In the genomic region with DNA sequence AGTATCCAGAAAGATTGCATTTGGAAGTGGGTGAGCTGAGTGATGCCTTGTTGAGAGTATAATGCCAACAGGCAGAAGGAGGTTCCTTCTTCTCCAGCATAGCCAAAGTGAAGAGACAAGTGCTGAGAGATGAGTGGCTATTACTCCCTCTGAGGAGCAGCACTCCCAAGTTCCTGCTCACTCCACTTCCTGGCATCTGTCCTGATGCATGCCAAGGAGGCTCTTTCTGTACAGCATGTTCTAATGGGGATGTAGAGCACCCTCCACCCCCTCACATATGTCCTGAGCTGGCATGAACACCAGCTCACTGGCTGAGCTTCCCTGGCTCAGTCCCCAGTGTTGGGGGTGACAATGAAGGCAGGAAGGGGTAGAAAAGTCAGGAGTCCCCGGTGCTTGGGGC, we compare ENCODE assay signal across 19 cellular contexts. TPM values are rescaled to one million over a fixed set of nuclear protein-coding genes. Genes with fewer than 3 reads are reported as not detected.
DNase-seq lines count a peak whose midpoint lies in the region; ATAC-seq and TF ChIP-seq lines count a peak whose summit lies in the region.
"Had no signal": no experiment of that assay in that cellular context is flagged by ENCODE, and none has a peak within 500 bp of the region (broad histone marks: within the 10 kb centered on the region; RNA-seq: fewer than 3 reads in every experiment).

No MANE protein-coding gene starts in this region.

- H3K9me3 ChIP-seq in thyroid gland: no peaks in the 10 kb centered on the region
- H3K9me3 ChIP-seq: BE2C; BLaER1 treated with 17β-estradiol and CSF1 and Interleukin-3, amounts not matched to agents 10 nM and 100 nM had no signal

- intact Hi-C loops in thyroid gland (cut with DNase I): no loop called here

- WGBS in thyroid gland, 2 donors: 81 to 100% methylated on average over 1 of the region's 1 CpG

- no peaks in the 10 kb centered on the region for H3K36me3 ChIP-seq in thyroid gland
- H3K36me3 ChIP-seq: BE2C; BLaER1 treated with 17β-estradiol and CSF1 and Interleukin-3, amounts not matched to agents 10 nM and 100 nM had no signal

- H3K4me1 ChIP-seq in thyroid gland: no peaks in the 10 kb centered on the region
- H3K4me1 ChIP-seq: BE2C; BLaER1 treated with 17β-estradiol and CSF1 and Interleukin-3, amounts not matched to agents 10 nM and 100 nM had no signal

- TF ChIP-seq CTCF in thyroid gland (IDR thresholded peaks at IDR 0.05): no peak

- no peaks in the 10 kb centered on the region for H3K27me3 ChIP-seq in thyroid gland
- H3K27me3 ChIP-seq: BE2C; BLaER1 treated with 17β-estradiol and CSF1 and Interleukin-3, amounts not matched to agents 10 nM and 100 nM had no signal

- no peak overlapping the region for H3K27ac ChIP-seq in thyroid gland
- H3K27ac ChIP-seq: 22Rv1; BLaER1 treated with 17β-estradiol and CSF1 and Interleukin-3, amounts not matched to agents 10 nM and 100 nM; GM23248 had no signal

- ATAC-seq in HG02571 (IDR thresholded peaks at IDR 0.05; ENCODE audit: unreplicated experiment) (no peak), GM21367 (IDR thresholded peaks at IDR 0.05; ENCODE audit: unreplicated experiment) (no peak)
- ATAC-seq: GM12878 had no signal

- DNase-seq in DMS 273 (lab: John Stamatoyannopoulos, UW; ENCODE audit: unreplicated experiment) (peak; percentile 31), DMS 273 treated with DMSO at 0.1 percent for 48 hours (lab: John Stamatoyannopoulos, UW) (no peak), occipital lobe (lab: John Stamatoyannopoulos, UW) (peak; percentile 41), thyroid gland (peak; percentile 6 to 17)
- DNase-seq: BE2C; Calu3; CD4-positive, alpha-beta T cell; COR-L47; DMS79; EL; GDM1; GM23248; H7; HCEC 1CT had no signal

- no peak overlapping the region for H3K4me3 ChIP-seq in thyroid gland (replicated peaks in 1 of 3)
- H3K4me3 ChIP-seq: BLaER1 treated with 17β-estradiol and CSF1 and Interleukin-3, amounts not matched to agents 10 nM and 100 nM; GM12878; GM23248 had no signal

- no peak for TF ChIP-seq POLR2A in thyroid gland (IDR thresholded peaks at IDR 0.05)

RNA-seq across cellular contexts. Expression of a gene that starts 44.2 kb away (rescaled TPM):
- total RNA-seq in occipital lobe (2.3 TPM), thyroid gland (1 to 10 TPM in 2 of 4 donors, under 1 TPM in 2; under 0.01 to 4.3 (median 2.3) TPM)
- total RNA-seq: CD4-positive, alpha-beta T cell; GM23248 had no signal
